ENCODE assay signal across 1 cellular context in genomic region chr2:73987109-73987947, GRCh38.
TF ChIP-seq lines count a peak whose summit lies in the region.

No MANE protein-coding gene starts in this region.

TF ChIP-seq in K562, 482 proteins besides CTCF, POLR2A, EP300 and RAD21 (continued from another document and continues in another):
- TF ChIP-seq UBTF (IDR thresholded peaks at IDR 0.05; ENCODE audit: borderline replicate concordance in 1 of 2, low read depth in 2 of 2, low read length in 2 of 2) (0 out of 4 replicates have a peak, but pooled peaks of 1 of the 2 experiments have one; percentile 49), HDAC2 (IDR thresholded peaks at IDR 0.05) (no peak), ZNF445 (CRISPR knock-in tag; IDR thresholded peaks at IDR 0.05; ENCODE audit: low read depth) (no peak), RB1 (IDR thresholded peaks at IDR 0.05; ENCODE audit: low read depth) (0 out of 2 replicates have a peak, but pooled peaks have one; percentile 67), CEBPB (tag; IDR thresholded peaks at IDR 0.05) (no peak), NCOA1 (IDR thresholded peaks at IDR 0.05; ENCODE audit: low read depth) (no peak), NEUROD1 (IDR thresholded peaks at IDR 0.05; ENCODE audit: borderline replicate concordance, low read depth, low read length, partially characterized antibody) (no peak), POLR2G (IDR thresholded peaks at IDR 0.05; ENCODE audit: low read depth, low read length) (peak; percentile 29; the same call in 1 of the 2 replicates), EHMT2 (IDR thresholded peaks at IDR 0.05) (0 out of 2 replicates have a peak, but pooled peaks have one; percentile 34), ZNF518B (CRISPR knock-in tag; IDR thresholded peaks at IDR 0.05) (no peak), NCOA6 (IDR thresholded peaks at IDR 0.05) (no peak), ZNF561 (CRISPR knock-in tag; conservative IDR thresholded peaks at IDR 0.05) (no peak), TAL1 (IDR thresholded peaks at IDR 0.05) (no peak), SMARCC2 (IDR thresholded peaks at IDR 0.05; ENCODE audit: low read depth) (no peak), MCM7 (IDR thresholded peaks at IDR 0.05) (no peak), BRCA1 (IDR thresholded peaks at IDR 0.05) (no peak), BRCA1 (CRISPR knock-in tag; IDR thresholded peaks at IDR 0.05) (no peak), RBM39 (optimal IDR thresholded peaks at IDR 0.05; ENCODE audit: low read depth, low read length) (no peak), SRSF1 (IDR thresholded peaks at IDR 0.05; ENCODE audit: low read depth, low read length) (no peak), POLR3A (IDR thresholded peaks at IDR 0.05; ENCODE audit: borderline replicate concordance, extremely low read depth, insufficient read depth, insufficient read length) (no peak), THRAP3 (IDR thresholded peaks at IDR 0.05; ENCODE audit: borderline replicate concordance) (no peak), ETS1 (conservative IDR thresholded peaks at IDR 0.05; ENCODE audit: control insufficient read depth, low read depth, low read length) (0 out of 2 replicates have a peak, but pooled peaks have one; percentile 31), HNRNPH1 (optimal IDR thresholded peaks at IDR 0.05; ENCODE audit: low read depth, low read length) (no peak), ARID2 (IDR thresholded peaks at IDR 0.05) (peak; percentile 87), NBN (IDR thresholded peaks at IDR 0.05; ENCODE audit: low read depth) (no peak), PREB (CRISPR knock-in tag; IDR thresholded peaks at IDR 0.05) (0 out of 2 replicates have a peak, but pooled peaks have one; percentile 52), CBX1 (IDR thresholded peaks at IDR 0.05; ENCODE audit: low read depth) (no peak), CHD1 (IDR thresholded peaks at IDR 0.05; ENCODE audit: low read length) (no peak), ASH1L (IDR thresholded peaks at IDR 0.05; ENCODE audit: borderline replicate concordance, low read depth, partially characterized antibody) (no peak), SLC30A9 (CRISPR knock-in tag; IDR thresholded peaks at IDR 0.05) (no peak), BHLHE40 (IDR thresholded peaks at IDR 0.05; ENCODE audit: low read length) (no peak), ZNF280A (IDR thresholded peaks at IDR 0.05; ENCODE audit: low read depth, partially characterized antibody) (no peak), ZFP91 (CRISPR knock-in tag; IDR thresholded peaks at IDR 0.05) (no peak), SIN3A (IDR thresholded peaks at IDR 0.05; ENCODE audit: borderline replicate concordance in 2 of 2, control insufficient read depth in 1 of 2, low read depth in 2 of 2, low read length in 2 of 2) (peak in 1 of 2 experiments; percentile 48; a peak in 1 of 4 replicates), HIVEP1 (CRISPR knock-in tag; IDR thresholded peaks at IDR 0.05) (no peak), ZNF354B (CRISPR knock-in tag; IDR thresholded peaks at IDR 0.05) (no peak), CLOCK (CRISPR knock-in tag; IDR thresholded peaks at IDR 0.05; ENCODE audit: borderline replicate concordance) (no peak), ZFP1 (CRISPR knock-in tag; IDR thresholded peaks at IDR 0.05) (no peak), SIN3B (IDR thresholded peaks at IDR 0.05; ENCODE audit: low read depth) (no peak), MYNN (IDR thresholded peaks at IDR 0.05) (no peak), MYNN (CRISPR knock-in tag; IDR thresholded peaks at IDR 0.05) (no peak), TFAP4 (CRISPR knock-in tag; IDR thresholded peaks at IDR 0.05; ENCODE audit: borderline replicate concordance) (peak; percentile 58; the same call in 1 of the 2 replicates), DEAF1 (CRISPR knock-in tag; IDR thresholded peaks at IDR 0.05) (peak; percentile 64; the same call in 1 of the 2 replicates)
